ENCODE assay signal across 1 cellular context in the genomic region with DNA sequence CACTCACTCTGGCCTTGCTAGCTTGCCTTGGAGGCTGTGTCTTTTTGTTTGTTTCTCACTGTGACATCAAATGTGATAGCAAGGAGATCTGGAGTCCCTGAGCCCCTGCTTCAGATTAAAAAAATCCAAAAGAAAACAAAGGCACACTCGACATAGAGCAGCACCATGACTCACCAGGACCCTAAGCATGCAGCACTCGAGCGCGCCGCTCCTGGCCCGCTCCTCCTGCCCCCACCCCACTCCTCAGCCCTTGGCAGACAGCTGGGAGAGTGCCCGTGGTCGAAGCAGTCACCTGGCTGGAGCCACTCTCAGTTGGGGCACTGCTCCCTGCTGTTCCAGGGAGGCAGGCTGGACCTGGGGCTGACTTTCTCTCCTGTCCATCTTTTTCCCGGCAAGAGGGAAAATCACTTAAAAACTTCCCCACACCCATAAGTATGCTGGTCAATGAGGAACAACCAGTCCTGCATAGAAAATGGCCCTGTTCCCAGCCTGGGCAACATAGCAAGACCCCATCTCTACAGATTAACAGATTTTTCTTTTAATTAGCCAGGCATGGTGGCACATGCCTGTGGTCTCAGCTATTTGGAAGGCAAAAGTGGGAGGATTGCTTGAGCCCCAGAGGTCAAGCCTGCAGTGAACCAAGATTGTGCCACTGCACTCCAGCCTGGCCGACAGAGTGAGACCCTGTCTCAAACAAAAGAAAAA.
A peak's percentile ranks its signal among the peaks of the same experiment; 100 is the strongest.
TF ChIP-seq lines count a peak whose summit lies in the region.

No MANE protein-coding gene starts in this region.

TF ChIP-seq in H1, 55 proteins besides CTCF, POLR2A, EP300 and RAD21:
- TF ChIP-seq KDM1A (IDR thresholded peaks at IDR 0.05; ENCODE audit: borderline replicate concordance, low read length): 0 out of 2 replicates have a peak, but pooled peaks have one; percentile 10
- TF ChIP-seq FOSL1 (IDR thresholded peaks at IDR 0.05; ENCODE audit: insufficient read depth, low read depth, low read length): no peak
- no peak for TF ChIP-seq GTF2F1 (IDR thresholded peaks at IDR 0.05; ENCODE audit: borderline replicate concordance, low read depth, low read length)
- TF ChIP-seq TEAD4 (IDR thresholded peaks at IDR 0.05; ENCODE audit: low read depth, low read length): no peak
TF ChIP-seq in H1: peak in this region for 1.
